Comparison of ENCODE assay signal across 8 cellular contexts in the genomic region with DNA sequence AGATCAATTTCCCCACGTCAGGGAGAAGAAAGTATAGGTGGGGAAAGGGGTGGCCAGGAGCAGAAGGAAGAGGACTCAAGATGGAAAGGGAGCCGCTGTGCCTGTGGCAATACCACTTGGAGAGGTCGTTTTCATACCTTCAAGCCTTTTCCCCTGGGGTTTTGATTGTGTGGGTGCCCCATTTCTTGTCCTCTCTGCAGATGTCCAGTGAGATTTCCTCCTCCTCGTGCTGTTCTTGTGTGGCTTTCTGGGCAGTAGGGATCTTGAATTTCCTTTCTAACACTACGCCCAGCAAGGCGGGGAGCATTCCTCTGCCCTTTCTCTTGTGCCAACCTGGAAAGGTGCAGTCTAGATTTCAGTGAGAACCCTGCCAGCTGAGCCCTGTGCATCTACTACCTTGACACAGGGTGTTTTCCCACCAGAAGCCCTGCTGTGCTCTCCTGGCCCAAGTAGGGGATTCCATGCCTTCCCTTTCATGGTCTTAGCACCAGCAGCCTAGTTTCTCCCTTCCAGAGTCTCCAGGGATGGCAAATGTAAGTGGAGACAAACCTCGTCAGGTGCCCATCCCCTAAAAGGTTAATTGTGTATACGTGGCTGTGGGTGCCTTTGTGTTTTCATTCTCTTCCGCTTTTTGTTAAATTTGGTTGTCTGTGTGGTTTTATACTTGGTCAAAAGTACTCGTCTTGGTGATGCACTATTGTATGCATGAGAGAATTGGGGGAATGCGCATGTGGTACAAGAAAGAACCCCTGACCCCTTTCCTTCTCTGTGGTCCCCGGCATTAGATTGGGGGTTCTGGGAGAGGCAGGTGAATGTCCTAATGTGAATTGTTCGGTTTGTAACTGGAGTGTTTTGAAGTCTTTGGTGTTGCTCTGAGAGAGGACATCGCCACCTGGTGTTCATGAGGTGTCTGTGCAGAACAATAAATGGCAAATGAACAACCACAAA.
A peak's percentile ranks its signal among the peaks of the same experiment; 100 is the strongest.
DNase-seq lines count a peak whose midpoint lies in the region; ATAC-seq and TF ChIP-seq lines count a peak whose summit lies in the region.

No MANE protein-coding gene starts in this region.

- no peaks in the 10 kb centered on the region for H3K27me3 ChIP-seq in CD4-positive, alpha-beta memory T cell (ENCODE audit: insufficient read depth, low read length)
- H3K27me3 ChIP-seq in fibroblast of lung (ENCODE audit: control insufficient read depth, insufficient read depth, low read length): peaks cover 5% of the 10 kb centered on the region
- no peaks in the 10 kb centered on the region for H3K27me3 ChIP-seq in aorta (ENCODE audit: control insufficient read depth in 1 of 2, insufficient read depth in 2 of 2, low read length in 1 of 2)

- H3K36me3 Mint-ChIP-seq in CD4-positive, alpha-beta memory T cell: no peaks in the 10 kb centered on the region

- no peak overlapping the region for H2AFZ ChIP-seq in fibroblast of lung (ENCODE audit: low read length)

- H3K9ac ChIP-seq in fibroblast of lung (ENCODE audit: insufficient read depth, low read length): no peak overlapping the region

- peak; percentile 55 to 65 (median 64) for DNase-seq in CD4-positive, alpha-beta memory T cell
- DNase-seq in NCI-H460 (ENCODE audit: extremely low read depth, low read depth) (peak; percentile 31), fibroblast of lung (ENCODE audit: low read depth in 2 of 2) (peak; percentile 23 to 63), non-pigmented ciliary epithelial cell (ENCODE audit: low read depth) (peak; percentile 6), aorta (no peak)
- peak; percentile 4 for DNase-seq in activated CD8-positive, alpha-beta memory T cell treated with anti-CD3 and anti-CD28 coated beads, Interleukin-2, amount 50 U/mL, for 24 hours (ENCODE audit: extremely low read depth)

- H3K27ac ChIP-seq in CD4-positive, alpha-beta memory T cell (ENCODE audit: low read depth, low read length): no peak overlapping the region
- H3K27ac ChIP-seq in fibroblast of lung (ENCODE audit: insufficient read depth, low read length) (no peak overlapping the region), aorta (ENCODE audit: low read depth in 1 of 2, low read length in 2 of 2) (no peak overlapping the region)

- peaks cover 15% of the 10 kb centered on the region for H3K4me1 ChIP-seq in CD4-positive, alpha-beta memory T cell (ENCODE audit: insufficient read depth, low read length)
- H3K4me1 ChIP-seq in fibroblast of lung (ENCODE audit: control insufficient read depth, extremely low read depth, insufficient read depth, low read length) (no peaks in the 10 kb centered on the region), aorta (ENCODE audit: control insufficient read depth in 1 of 2, insufficient read depth in 2 of 2, low read length in 2 of 2) (peaks cover 0 to 1% of the 10 kb centered on the region in 2 donors)

- no peaks in the 10 kb centered on the region for H3K9me3 Mint-ChIP-seq in CD4-positive, alpha-beta memory T cell

- TF ChIP-seq CTCF in fibroblast of lung (conservative IDR thresholded peaks at IDR 0.05 in 1 of 2, IDR thresholded peaks at IDR 0.05 in 1 of 2; ENCODE audit: low read depth in 1 of 2, low read length in 2 of 2): peak; percentile 84

- H3K9me3 ChIP-seq in CD4-positive, alpha-beta memory T cell (ENCODE audit: control insufficient read depth in 1 of 2, low read length in 2 of 2): no peaks in the 10 kb centered on the region
- H3K9me3 ChIP-seq in fibroblast of lung (ENCODE audit: control insufficient read depth, insufficient read depth, low read depth, low read length) (no peaks in the 10 kb centered on the region), aorta (ENCODE audit: control insufficient read depth, low read length) (no peaks in the 10 kb centered on the region)

- 41 to 43% methylated on average over 13 to 14 of the region's 14 CpGs for WGBS in aorta, 2 donors

- POLR2A ChIA-PET in CD4-positive, alpha-beta memory T cell (lab: Charles Lee; ENCODE audit: partially characterized antibody): no interaction called here

- peak overlapping the region in 1 of 2 donors; percentile 23 for H3K4me3 ChIP-seq in CD4-positive, alpha-beta memory T cell (ENCODE audit: low read length in 2 of 2)
- H3K4me3 ChIP-seq in fibroblast of lung (replicated peaks in 1 of 4; ENCODE audit: control extremely low read depth in 1 of 4, insufficient read depth in 1 of 4, low read depth in 3 of 4, low read length in 4 of 4): no peak overlapping the region
- H3K4me3 ChIP-seq in aorta (ENCODE audit: low read length in 2 of 2): no peak overlapping the region

- CTCF ChIA-PET in CD4-positive, alpha-beta memory T cell (lab: Charles Lee; ENCODE audit: partially characterized antibody): interaction anchor here (1.0 to 1.5 kb wide), 3 partner anchors 20 to 113 kb away, joined by 3 to 10 read pairs (median 5); partner anchors contain the start of gene DTX4

- H3K27ac Mint-ChIP-seq in CD4-positive, alpha-beta memory T cell: peak overlapping the region in 4 of 7 donors; percentile 6 to 62 (median 34)

- H3K36me3 ChIP-seq in CD4-positive, alpha-beta memory T cell (ENCODE audit: insufficient read depth, low read length): no peaks in the 10 kb centered on the region
- H3K36me3 ChIP-seq in fibroblast of lung (ENCODE audit: control insufficient read depth, insufficient read depth, low read length): no peaks in the 10 kb centered on the region
- H3K36me3 ChIP-seq in aorta (ENCODE audit: control insufficient read depth in 1 of 2, insufficient read depth in 2 of 2, low read length in 1 of 2): no peaks in the 10 kb centered on the region

- peaks cover 10 to 19% (median 15%) of the 10 kb centered on the region in 4 donors for H3K4me1 Mint-ChIP-seq in CD4-positive, alpha-beta memory T cell

- intact Hi-C loops in CD4-positive, alpha-beta memory T cell (cut with micrococcal nuclease): loop anchor here (1.0 to 10.0 kb wide), 5 partner anchors 21 to 401 kb away; no protein-coding TSS in a partner anchor
- intact Hi-C loops in aorta (cut with DNase I): loop anchor here (1.0 to 5.0 kb wide), 3 partner anchors 77 to 113 kb away; partner anchors contain the start of gene DTX4 (in 1 of the 2)

- H3K4me3 Mint-ChIP-seq in CD4-positive, alpha-beta memory T cell: peak overlapping the region; percentile 38 to 85 (median 72)

- no peaks in the 10 kb centered on the region for H4K20me1 ChIP-seq in fibroblast of lung (ENCODE audit: control insufficient read depth, extremely low read depth, insufficient read depth, low read length)

- no peak overlapping the region for H3K4me2 ChIP-seq in fibroblast of lung (ENCODE audit: extremely low read depth, insufficient read depth, low read length)

- H3K79me2 ChIP-seq in fibroblast of lung (ENCODE audit: control insufficient read depth, insufficient read depth, low read length): no peaks in the 10 kb centered on the region

- peaks cover 3 to 4% of the 10 kb centered on the region in 2 donors for H3K27me3 Mint-ChIP-seq in CD4-positive, alpha-beta memory T cell

- peak; percentile 50 for ATAC-seq in GM19025 (IDR thresholded peaks at IDR 0.05; ENCODE audit: low read depth, unreplicated experiment)
- peak; percentile 80 for ATAC-seq in HG03135 (IDR thresholded peaks at IDR 0.05; ENCODE audit: unreplicated experiment)
- peak; percentile 85 for ATAC-seq in aorta (ENCODE audit: low FRiP score)

Comparison
In these comparisons a context has a peak if more than half of its experiments do, and no peak if none do; other contexts are left out.
1. DNase-seq: peak in CD4-positive, alpha-beta memory T cell (5 of 5), NCI-H460 (single experiment), activated CD8-positive, alpha-beta memory T cell treated with anti-CD3 and anti-CD28 coated beads, Interleukin-2, amount 50 U/mL, for 24 hours (single experiment), fibroblast of lung (2 of 2) and non-pigmented ciliary epithelial cell (single experiment); none in aorta (0 of 2).
2. Peak in every context shown above with its lines, with median percentiles within 50 percentile points of each other: ATAC-seq.